9 cellular contexts compared by ENCODE assay signal in the genomic region with DNA sequence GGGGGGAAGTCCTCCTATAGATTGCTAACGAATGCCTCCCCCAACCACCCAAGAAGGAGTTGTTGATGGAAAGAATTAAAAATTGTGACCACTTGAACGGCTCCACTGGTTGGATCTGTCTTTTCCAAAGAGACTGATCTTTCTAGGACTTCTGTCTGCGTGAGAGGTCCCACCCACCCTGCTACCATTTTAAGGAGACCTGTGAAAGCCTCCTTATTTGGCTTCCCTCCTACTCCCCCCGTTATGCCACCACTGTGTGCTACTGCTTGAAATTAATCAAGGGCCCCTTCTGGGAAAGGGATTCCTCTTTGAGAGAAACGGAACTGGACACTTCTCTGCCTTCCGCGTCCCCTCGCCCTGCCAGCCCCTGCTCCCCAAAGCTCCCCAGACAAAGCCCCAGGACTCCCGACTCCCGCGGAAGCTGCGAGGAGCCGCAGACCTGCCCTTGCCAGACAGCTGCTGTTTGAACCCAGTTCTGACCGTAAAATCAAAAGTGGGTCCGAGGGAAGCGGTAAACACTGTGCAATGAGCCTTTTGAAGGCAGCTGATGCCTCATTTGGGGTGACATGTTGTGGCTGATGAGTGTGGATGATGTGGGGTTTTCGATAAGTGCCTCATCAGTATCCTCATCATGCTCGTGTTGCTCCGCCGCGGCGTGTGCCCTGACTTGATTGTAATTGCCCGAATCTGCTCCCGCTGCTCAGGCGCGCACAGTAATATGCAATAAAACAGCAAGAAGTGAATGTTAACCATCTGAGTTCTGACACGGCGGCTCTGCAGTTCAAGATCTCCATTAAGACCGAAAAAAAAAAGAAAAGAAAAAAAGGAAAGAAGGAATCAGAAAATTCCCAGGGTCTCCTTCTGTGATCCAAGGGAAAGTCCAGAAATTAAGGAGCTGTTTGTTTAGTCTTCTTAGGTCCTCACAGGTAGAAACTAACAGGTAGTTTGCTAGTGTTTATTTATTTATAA. TPM values are rescaled to one million over a fixed set of nuclear protein-coding genes. Genes with fewer than 3 reads are reported as not detected.
DNase-seq lines count a peak whose midpoint lies in the region; ATAC-seq and TF ChIP-seq lines count a peak whose summit lies in the region.
"Had no signal": no experiment of that assay in that cellular context is flagged by ENCODE, and none has a peak within 500 bp of the region (broad histone marks: within the 10 kb centered on the region; RNA-seq: fewer than 3 reads in every experiment).

No MANE protein-coding gene starts in this region.

- H3K4me3 ChIP-seq in right atrium auricular region (peak overlapping the region in 1 of 2 donors; percentile 19), cardiac fibroblast (replicated peaks in 1 of 2; ENCODE audit: low read depth in 2 of 2, low read length in 2 of 2) (peak overlapping the region; percentile 19 to 38), aorta (ENCODE audit: low read length in 2 of 2) (peak overlapping the region in 1 of 2 donors; percentile 0), uterus (peak overlapping the region in 1 of 2 donors; percentile 11)

- ATAC-seq in Right ventricle myocardium superior (ENCODE audit: poor library complexity) (no peak), naive B cell (ENCODE audit: low read depth in 2 of 2) (no peak), aorta (ENCODE audit: low FRiP score) (peak; percentile 44), HG03565 (IDR thresholded peaks at IDR 0.05; ENCODE audit: unreplicated experiment) (no peak), HG03520 (IDR thresholded peaks at IDR 0.05; ENCODE audit: unreplicated experiment) (no peak)

- H3K4me1 ChIP-seq in right atrium auricular region (no peaks in the 10 kb centered on the region), aorta (ENCODE audit: control insufficient read depth in 1 of 2, insufficient read depth in 2 of 2, low read length in 2 of 2) (no peaks in the 10 kb centered on the region), uterus (no peaks in the 10 kb centered on the region)

- peaks cover 0 to 5% (median 0%) of the 10 kb centered on the region in 7 donors for H3K9me3 Mint-ChIP-seq in naive B cell

- peak overlapping the region in 1 of 6 donors; percentile 49 for H3K27ac Mint-ChIP-seq in naive B cell

- no peak for TF ChIP-seq CTCF in right atrium auricular region (IDR thresholded peaks at IDR 0.05)
- no peak for TF ChIP-seq CTCF in cardiac fibroblast (IDR thresholded peaks at IDR 0.05; ENCODE audit: low read depth, low read length)
- no peak for TF ChIP-seq CTCF in uterus (IDR thresholded peaks at IDR 0.05)

- intact Hi-C loops in Right ventricle myocardium superior (cut with DNase I) (no loop called here), aorta (cut with DNase I) (no loop called here), uterus (cut with DNase I; ENCODE audit: low total_unique reads) (no loop called here)

- H3K4me3 Mint-ChIP-seq in naive B cell: peak overlapping the region in 6 of 8 donors; percentile 30 to 78 (median 46)

- H3K36me3 ChIP-seq in right atrium auricular region: no peaks in the 10 kb centered on the region
- no peaks in the 10 kb centered on the region for H3K36me3 ChIP-seq in aorta (ENCODE audit: control insufficient read depth in 1 of 2, insufficient read depth in 2 of 2, low read length in 1 of 2)
- H3K36me3 ChIP-seq in uterus: no peaks in the 10 kb centered on the region

- peaks cover 0 to 7% of the 10 kb centered on the region in 2 donors for H3K27me3 ChIP-seq in right atrium auricular region
- H3K27me3 ChIP-seq in aorta (ENCODE audit: control insufficient read depth in 1 of 2, insufficient read depth in 2 of 2, low read length in 1 of 2): peaks cover 0 to 4% of the 10 kb centered on the region in 2 donors
- H3K27me3 ChIP-seq in uterus: peaks cover 0 to 6% of the 10 kb centered on the region in 2 donors

- H3K9me3 ChIP-seq in right atrium auricular region (no peaks in the 10 kb centered on the region), aorta (ENCODE audit: control insufficient read depth, low read length) (peaks cover 4% of the 10 kb centered on the region), uterus (no peaks in the 10 kb centered on the region)

- TF ChIP-seq POLR2A in uterus (IDR thresholded peaks at IDR 0.05): no peak

- peaks cover 6 to 14% (median 10%) of the 10 kb centered on the region in 3 donors for H3K4me1 Mint-ChIP-seq in naive B cell

- peaks cover 0 to 5% of the 10 kb centered on the region in 2 donors for H3K36me3 Mint-ChIP-seq in naive B cell

- peaks cover 47 to 57% (median 56%) of the 10 kb centered on the region in 3 donors for H3K27me3 Mint-ChIP-seq in naive B cell

- DNase-seq in Right ventricle myocardium superior (peak; percentile 42), right atrium auricular region (ENCODE audit: low spot score) (no peak), cardiac fibroblast (ENCODE audit: low read depth in 2 of 2) (peak; percentile 9 to 15), naive B cell (no peak), aorta (no peak), uterus (no peak)
- DNase-seq: NCI-H2171 treated with DMSO at 0.1 percent for 48 hours had no signal

- 3 to 5% methylated on average over 29 of the region's 29 CpGs for WGBS in aorta, 2 donors

- H3K27ac ChIP-seq in right atrium auricular region: no peak overlapping the region
- H3K27ac ChIP-seq in aorta (ENCODE audit: low read depth in 1 of 2, low read length in 2 of 2): no peak overlapping the region
- no peak overlapping the region for H3K27ac ChIP-seq in uterus

RNA-seq across cellular contexts. Expression of gene MBIP, which starts 48.2 kb away (rescaled TPM):
- total RNA-seq in Right ventricle myocardium superior (8.0 TPM), right atrium auricular region (10 to 100 TPM in 1 of 2 donors, 1 to 10 TPM in 1; 4.5 to 10.1 TPM), aorta (10 to 100 TPM; 23.4 to 24.6 TPM), uterus (10 to 100 TPM; 18.7 to 33.4 (median 28.9) TPM)
- polyA plus RNA-seq in naive B cell (ENCODE audit: low read depth in 6 of 6) (10 to 100 TPM in 5 of 6 donors, 1 to 10 TPM in 1; 8.6 to 17.7 (median 13.3) TPM), aorta (10 to 100 TPM; 18.9 to 19.0 TPM)

Comparison
In these comparisons a context has a peak if more than half of its experiments do, and no peak if none do; other contexts are left out.
1. DNase-seq: peak in Right ventricle myocardium superior (single experiment) and cardiac fibroblast (2 of 2); none in right atrium auricular region (single experiment), naive B cell (single experiment), aorta (0 of 2) and uterus (0 of 2).